32 cellular contexts compared by ENCODE assay signal in genomic region chr12:42070056-42070455, GRCh38.
"Had no signal": no experiment of that assay in that cellular context is flagged by ENCODE, and none has a peak within 500 bp of the region (broad histone marks: within the 10 kb centered on the region; RNA-seq: fewer than 3 reads in every experiment).

No MANE protein-coding gene starts in this region.

- DNase-seq: activated CD4-positive, alpha-beta T cell treated with anti-CD3 and anti-CD28 coated beads for 48 hours; activated CD4-positive, alpha-beta T cell treated with anti-CD3 and anti-CD28 coated beads, Interleukin-2, amount 50 U/mL, for 48 hours; activated CD4-positive, CD25-positive, alpha-beta regulatory T cell treated with anti-CD3 and anti-CD28 coated beads, Interleukin-2, amount 50 U/mL, for 72 hours; activated CD8-positive, alpha-beta memory T cell treated with anti-CD3 and anti-CD28 coated beads for 24 hours; activated effector memory CD4-positive, alpha-beta T cell treated with anti-CD3 and anti-CD28 coated beads, Interleukin-2, amount 50 U/mL, for 16 hours; activated naive CD4-positive, alpha-beta T cell treated with Interleukin-2 at 50 U/mL for 16 hours; activated naive CD8-positive, alpha-beta T cell treated with anti-CD3 and anti-CD28 coated beads, Interleukin-2, amount 50 U/mL, for 24 hours; activated T-cell treated with anti-CD3 and anti-CD28 coated beads, Interleukin-2, amount 50 U/mL, for 4 hours; amniotic stem cell; caudate nucleus; Kasumi-1; KBM-7; MV-4-11; NCI-H1092 treated with DMSO at 0.1 percent for 48 hours; NCI-H1436; NCI-H1694 treated with DMSO at 0.1 percent for 48 hours; NCI-H2081; NCI-H510A treated with DMSO at 0.1 percent for 48 hours; NCI-H69; NK-92 treated with Interleukin-12 subunit alpha and Interleukin-12 subunit beta, amount 100 ng/mL, for 24 hours; OCI-M1; RPMI8226; SK-N-SH; SW 1271; T-helper 9 cell had no signal

- ATAC-seq: activated naive CD4-positive, alpha-beta T cell treated with anti-CD3 and anti-CD28 coated beads, Interleukin-2, amount 50 U/mL, for 72 hours; activated naive CD8-positive, alpha-beta T cell treated with anti-CD3 and anti-CD28 coated beads, Interleukin-2, amount 50 U/mL, for 24 hours; activated T-cell treated with anti-CD3 and anti-CD28 coated beads, Interleukin-2, amount 50 U/mL, for 4 hours; Panc1; Right ventricle myocardium inferior; WTC11 had no signal

- H3K4me3 ChIP-seq: ascending aorta, breast epithelium had no signal

- H3K9ac ChIP-seq: SK-N-SH had no signal

- H3K27me3 ChIP-seq: ascending aorta, breast epithelium had no signal

- H3K36me3 ChIP-seq: ascending aorta, breast epithelium had no signal

- H3K27ac Mint-ChIP-seq: activated naive CD4-positive, alpha-beta T cell treated with anti-CD3 and anti-CD28 coated beads, Interleukin-2, amount 50 U/mL, for 72 hours; activated naive CD8-positive, alpha-beta T cell treated with anti-CD3 and anti-CD28 coated beads, Interleukin-2, amount 50 U/mL, for 24 hours; T-helper 1 cell treated with Interleukin-12 subunit alpha and Interleukin-12 subunit beta and Interleukin-4 antibody, amounts not matched to agents 30 μg/mL and 1 μg/mL, for 36 hours; WTC11 had no signal

- H3K4me3 Mint-ChIP-seq: activated naive CD8-positive, alpha-beta T cell treated with anti-CD3 and anti-CD28 coated beads, Interleukin-2, amount 50 U/mL, for 24 hours; activated T-cell treated with anti-CD3 and anti-CD28 coated beads, Interleukin-2, amount 50 U/mL, for 4 hours; T-helper 1 cell treated with Interleukin-12 subunit alpha and Interleukin-12 subunit beta and Interleukin-4 antibody, amounts not matched to agents 30 μg/mL and 1 μg/mL, for 36 hours; WTC11 had no signal

- H3K27ac ChIP-seq: ascending aorta, breast epithelium had no signal

- H3K4me1 Mint-ChIP-seq: activated naive CD8-positive, alpha-beta T cell treated with anti-CD3 and anti-CD28 coated beads, Interleukin-2, amount 50 U/mL, for 24 hours; WTC11 had no signal

- H3K4me1 ChIP-seq: ascending aorta, breast epithelium had no signal

- H3K4me2 ChIP-seq: SK-N-SH had no signal

- H3K27me3 Mint-ChIP-seq: activated naive CD8-positive, alpha-beta T cell treated with anti-CD3 and anti-CD28 coated beads, Interleukin-2, amount 50 U/mL, for 24 hours had no signal

- H3K9me3 ChIP-seq: ascending aorta, breast epithelium, SK-N-SH had no signal
